1 cellular context compared by ENCODE assay signal in genomic region chr2:204051476-204051875, GRCh38.
TF ChIP-seq lines count a peak whose summit lies in the region.

No MANE protein-coding gene starts in this region.

TF ChIP-seq in SK-N-SH, 30 proteins besides CTCF, POLR2A, EP300 and RAD21 (continued from another document):
- TF ChIP-seq USF1 (IDR thresholded peaks at IDR 0.05; ENCODE audit: borderline replicate concordance, low read depth): no peak
- no peak for TF ChIP-seq NFIC (IDR thresholded peaks at IDR 0.05; ENCODE audit: borderline replicate concordance)
- no peak for TF ChIP-seq SIN3A (IDR thresholded peaks at IDR 0.05; ENCODE audit: borderline replicate concordance, low read depth, low read length)
- TF ChIP-seq MEF2A (IDR thresholded peaks at IDR 0.05; ENCODE audit: borderline replicate concordance, low read depth): no peak
